27 cellular contexts compared by ENCODE assay signal in genomic region chr22:37514526-37515051, GRCh38. TPM values are rescaled to one million over a fixed set of nuclear protein-coding genes. Genes with fewer than 3 reads are reported as not detected.
DNase-seq lines count a peak whose midpoint lies in the region; ATAC-seq and TF ChIP-seq lines count a peak whose summit lies in the region.
"Had no signal": no experiment of that assay in that cellular context is flagged by ENCODE, and none has a peak within 500 bp of the region (broad histone marks: within the 10 kb centered on the region; RNA-seq: fewer than 3 reads in every experiment).

No MANE protein-coding gene starts in this region.

- peak; percentile 25 for DNase-seq in COR-L47 (lab: John Stamatoyannopoulos, UW)
- DNase-seq in Daoy (ENCODE audit: low read depth) = peak; percentile 37
- peak; percentile 56 for DNase-seq in RWPE2 (ENCODE audit: low spot score)
- no peak for DNase-seq in stimulated activated CD4-positive, alpha-beta T cell treated with anti-CD3 and anti-CD28 coated beads, Interleukin-1b, Interleukin-23, amount 100 ng/mL, for 48 hours
- no peak for DNase-seq in SHP77 treated with DMSO at 0.1 percent for 48 hours (lab: John Stamatoyannopoulos, UW)
- DNase-seq in EL = no peak
- DNase-seq: activated CD4-positive, alpha-beta T cell treated with anti-CD3 and anti-CD28 coated beads, Interleukin-2, amount 50 U/mL, for 48 hours; activated CD8-positive, alpha-beta memory T cell treated with anti-CD3 and anti-CD28 coated beads, Interleukin-2, amount 50 U/mL, for 4 hours; activated naive CD4-positive, alpha-beta T cell treated with anti-CD3 and anti-CD28 coated beads, Interleukin-2, amount 10 ng/mL, durations not matched to agents 7 days and 5 days; C1 segment of cervical spinal cord; effector CD4-positive, alpha-beta T cell; Kasumi-1; lower lobe of right lung; NCI-H187; NCI-H748 treated with DMSO at 0.1 percent for 48 hours; OCI-M1; stimulated activated CD4-positive, alpha-beta T cell treated with anti-CD3 and anti-CD28 coated beads, Interleukin-12 subunit alpha, Interleukin-12 subunit beta, amount 100 ng/mL, for 4 hours; stimulated activated CD4-positive, alpha-beta T cell treated with anti-CD3 and anti-CD28 coated beads, Interleukin-4, amount 100 ng/mL, for 24 hours; substantia nigra; T-helper 9 cell had no signal

- no peaks in the 10 kb centered on the region for H3K27me3 ChIP-seq in RWPE2 (ENCODE audit: insufficient read depth, poor library complexity, severe bottlenecking)

- no peak for ATAC-seq in RWPE2 (ENCODE audit: low read depth)
- ATAC-seq in GM19035 (IDR thresholded peaks at IDR 0.05; ENCODE audit: unreplicated experiment) = no peak
- ATAC-seq: lower lobe of right lung; mucosa of descending colon; natural killer cell treated with Interleukin-12 subunit alpha and Interleukin-12 subunit beta and Interleukin-15 and Interleukin-18, amount 100 ng/mL, for 72 hours; sciatic nerve; stimulated activated effector memory CD8-positive, alpha-beta T cell treated with anti-CD3 and anti-CD28 coated beads, Interleukin-12 subunit alpha, Interleukin-12 subunit beta, amount 100 ng/mL, for 72 hours had no signal

- peak overlapping the region in 2 of 3 experiments; percentile 40 to 61 for H3K4me3 Mint-ChIP-seq in nephron
- H3K4me3 Mint-ChIP-seq: activated naive CD4-positive, alpha-beta T cell treated with anti-CD3 and anti-CD28 coated beads, Interleukin-2, amount 10 ng/mL, durations not matched to agents 7 days and 5 days; natural killer cell treated with Interleukin-12 subunit alpha and Interleukin-12 subunit beta and Interleukin-15 and Interleukin-18, amount 100 ng/mL, for 72 hours; stimulated activated effector memory CD8-positive, alpha-beta T cell treated with anti-CD3 and anti-CD28 coated beads, Interleukin-12 subunit alpha, Interleukin-12 subunit beta, amount 100 ng/mL, for 72 hours had no signal

- H3K4me3 ChIP-seq in RWPE2 (ENCODE audit: severe bottlenecking) = no peak overlapping the region
- H3K4me3 ChIP-seq: lower lobe of right lung, mucosa of descending colon had no signal

- peak overlapping the region; percentile 73 for H3K27ac ChIP-seq in RWPE2 (ENCODE audit: poor library complexity, severe bottlenecking)
- H3K27ac ChIP-seq: HL-60, lower lobe of right lung had no signal

- H3K27me3 Mint-ChIP-seq in nephron (ENCODE audit: low read depth) = peaks cover 13% of the 10 kb centered on the region

- peaks cover 70% of the 10 kb centered on the region for H3K36me3 ChIP-seq in RWPE2 (ENCODE audit: low read depth)
- H3K36me3 ChIP-seq: lower lobe of right lung had no signal

- peaks cover 43% of the 10 kb centered on the region for H3K4me1 ChIP-seq in RWPE2 (ENCODE audit: insufficient read depth, poor library complexity, severe bottlenecking)

- peaks cover 3% of the 10 kb centered on the region for H3K9me3 Mint-ChIP-seq in nephron
- H3K9me3 Mint-ChIP-seq: activated naive CD4-positive, alpha-beta T cell treated with anti-CD3 and anti-CD28 coated beads, Interleukin-2, amount 10 ng/mL, durations not matched to agents 7 days and 5 days; natural killer cell treated with Interleukin-12 subunit alpha and Interleukin-12 subunit beta and Interleukin-15 and Interleukin-18, amount 100 ng/mL, for 72 hours; stimulated activated effector memory CD8-positive, alpha-beta T cell treated with anti-CD3 and anti-CD28 coated beads, Interleukin-12 subunit alpha, Interleukin-12 subunit beta, amount 100 ng/mL, for 72 hours had no signal

- H3K9me3 ChIP-seq in RWPE2 (ENCODE audit: severe bottlenecking) = no peaks in the 10 kb centered on the region
- H3K9me3 ChIP-seq: lower lobe of right lung, mucosa of descending colon had no signal

- TF ChIP-seq CTCF in RWPE2 (IDR thresholded peaks at IDR 0.05; ENCODE audit: poor library complexity, severe bottlenecking) (no peak), nephron (IDR thresholded peaks at IDR 0.05; ENCODE audit: unreplicated experiment in 3 of 3) (no peak)

- H3K36me3 Mint-ChIP-seq in nephron (ENCODE audit: low read depth) = peaks cover 22% of the 10 kb centered on the region
- H3K36me3 Mint-ChIP-seq: activated naive CD4-positive, alpha-beta T cell treated with anti-CD3 and anti-CD28 coated beads, Interleukin-2, amount 10 ng/mL, durations not matched to agents 7 days and 5 days; natural killer cell treated with Interleukin-12 subunit alpha and Interleukin-12 subunit beta and Interleukin-15 and Interleukin-18, amount 100 ng/mL, for 72 hours; stimulated activated effector memory CD8-positive, alpha-beta T cell treated with anti-CD3 and anti-CD28 coated beads, Interleukin-12 subunit alpha, Interleukin-12 subunit beta, amount 100 ng/mL, for 72 hours had no signal

- H3K27ac Mint-ChIP-seq in nephron = peak overlapping the region; percentile 59 to 98 (median 94)
- H3K27ac Mint-ChIP-seq: activated naive CD4-positive, alpha-beta T cell treated with anti-CD3 and anti-CD28 coated beads, Interleukin-2, amount 10 ng/mL, durations not matched to agents 7 days and 5 days; natural killer cell treated with Interleukin-12 subunit alpha and Interleukin-12 subunit beta and Interleukin-15 and Interleukin-18, amount 100 ng/mL, for 72 hours had no signal

- peaks cover 38% of the 10 kb centered on the region for H3K4me1 Mint-ChIP-seq in nephron

RNA-seq across cellular contexts. Expression of gene CARD10, which starts 4.6 kb away (rescaled TPM):
- total RNA-seq in Daoy (2014; rRNA removed; shearing (Covaris generic)) = 24.0 and 25.9 TPM in 2 replicates

RNA-seq across cellular contexts. Expression of gene MFNG, which starts 28.4 kb away (rescaled TPM):
- total RNA-seq in Daoy (2014; rRNA removed; shearing (Covaris generic)) = 2.4 and 3.0 TPM in 2 replicates

RNA-seq across cellular contexts. Expression of gene CDC42EP1, which starts 45.7 kb away (rescaled TPM):
- total RNA-seq in Daoy (2014; rRNA removed; shearing (Covaris generic)) = 11.8 and 13.1 TPM in 2 replicates

Comparison
In these comparisons a context has a peak if more than half of its experiments do, and no peak if none do; other contexts are left out.
1. DNase-seq: peak in COR-L47 (single experiment), Daoy (single experiment) and RWPE2 (single experiment); none in stimulated activated CD4-positive, alpha-beta T cell treated with anti-CD3 and anti-CD28 coated beads, Interleukin-1b, Interleukin-23, amount 100 ng/mL, for 48 hours (single experiment), SHP77 treated with DMSO at 0.1 percent for 48 hours (single experiment) and EL (single experiment).